18 cellular contexts compared by ENCODE assay signal in genomic region chr13:104532131-104532530, GRCh38.
DNase-seq lines count a peak whose midpoint lies in the region; ATAC-seq, FAIRE-seq and TF ChIP-seq lines count a peak whose summit lies in the region.
"Had no signal": no experiment of that assay in that cellular context is flagged by ENCODE, and none has a peak within 500 bp of the region (broad histone marks: within the 10 kb centered on the region; RNA-seq: fewer than 3 reads in every experiment).

No MANE protein-coding gene starts in this region.

- H3K27ac Mint-ChIP-seq in GM23338 (peak overlapping the region; percentile 75; the same call in 1 of the 2 replicates), neural progenitor cell (peak overlapping the region; percentile 8)
- no peak overlapping the region for H3K27ac Mint-ChIP-seq in activated CD4-positive, alpha-beta T cell treated with anti-CD3 and anti-CD28 coated beads, Interleukin-2, amount 10 ng/mL, durations not matched to agents 24 days and 14 days
- H3K27ac Mint-ChIP-seq: B cell; CD4-positive, CD25-positive, alpha-beta regulatory T cell; CD8-positive, alpha-beta T cell had no signal

- H3K4me2 ChIP-seq in GM23338: no peak overlapping the region
- no peak overlapping the region for H3K4me2 ChIP-seq in K562 (ENCODE audit: insufficient read depth, low read length)
- no peak overlapping the region for H3K4me2 ChIP-seq in neural progenitor cell
- H3K4me2 ChIP-seq: BLaER1 had no signal

- H3K9me3 Mint-ChIP-seq in GM23338 (peaks cover 4% of the 10 kb centered on the region; the same call in 2 of the 3 replicates), neural progenitor cell (no peaks in the 10 kb centered on the region)
- no peaks in the 10 kb centered on the region for H3K9me3 Mint-ChIP-seq in activated CD4-positive, alpha-beta T cell treated with anti-CD3 and anti-CD28 coated beads, Interleukin-2, amount 10 ng/mL, durations not matched to agents 24 days and 14 days
- H3K9me3 Mint-ChIP-seq: CD8-positive, alpha-beta T cell; H9 had no signal

- H3K9me2 ChIP-seq in GM23338 (ENCODE audit: insufficient read depth): no peaks in the 10 kb centered on the region

- intact Hi-C loops in K562 (cut with micrococcal nuclease): no loop called here
- intact Hi-C loops in activated CD4-positive, alpha-beta T cell treated with anti-CD3 and anti-CD28 coated beads, Interleukin-2, amount 10 ng/mL, durations not matched to agents 24 days and 14 days (cut with micrococcal nuclease): no loop called here

- no peak for TF ChIP-seq RAD21 in K562 (CRISPR knock-in tag; conservative IDR thresholded peaks at IDR 0.05 in 1 of 2, IDR thresholded peaks at IDR 0.05 in 1 of 2)

- in situ Hi-C loops in K562 (cut with MboI): no loop called here

- H3K4me1 ChIP-seq in GM23338 (ENCODE audit: insufficient read depth) (peaks cover 33% of the 10 kb centered on the region), K562 (replicated peaks in 1 of 2; ENCODE audit: control insufficient read depth in 2 of 2, insufficient read depth in 2 of 2, low read length in 2 of 2) (no peaks in the 10 kb centered on the region), neural progenitor cell (peaks cover 8% of the 10 kb centered on the region)
- H3K4me1 ChIP-seq: BLaER1, Caco-2 had no signal

- no peak for TF ChIP-seq POLR2A in K562 (conservative IDR thresholded peaks at IDR 0.05)

- no peaks in the 10 kb centered on the region for H3K27me3 Mint-ChIP-seq in GM23338 (ENCODE audit: insufficient read depth, low read depth, poor library complexity)
- H3K27me3 Mint-ChIP-seq in neural progenitor cell (ENCODE audit: insufficient read depth, low read depth): no peaks in the 10 kb centered on the region
- H3K27me3 Mint-ChIP-seq in activated CD4-positive, alpha-beta T cell treated with anti-CD3 and anti-CD28 coated beads, Interleukin-2, amount 10 ng/mL, durations not matched to agents 24 days and 14 days: no peaks in the 10 kb centered on the region
- H3K27me3 Mint-ChIP-seq: B cell; CD4-positive, CD25-positive, alpha-beta regulatory T cell had no signal

- H3K4me3 Mint-ChIP-seq in GM23338: no peak overlapping the region
- no peak overlapping the region for H3K4me3 Mint-ChIP-seq in neural progenitor cell
- no peak overlapping the region for H3K4me3 Mint-ChIP-seq in activated CD4-positive, alpha-beta T cell treated with anti-CD3 and anti-CD28 coated beads, Interleukin-2, amount 10 ng/mL, durations not matched to agents 24 days and 14 days
- H3K4me3 Mint-ChIP-seq: B cell; CD4-positive, CD25-positive, alpha-beta regulatory T cell; CD8-positive, alpha-beta T cell; H9 had no signal

- FAIRE-seq in K562 (lab: Jason Lieb, UNC): no peak
- FAIRE-seq: G401.6, GM12892 had no signal

- no TSS peak for BruUV-seq in K562 (replicated peaks; lab: Mats Ljungman, UMichigan)

- TF ChIP-seq EP300 in K562 (IDR thresholded peaks at IDR 0.05; ENCODE audit: low read length): no peak

- H3K4me3 ChIP-seq in GM23338 (no peak overlapping the region), K562 (no peak overlapping the region), neural progenitor cell (no peak overlapping the region)
- H3K4me3 ChIP-seq: BLaER1 had no signal

- no peaks in the 10 kb centered on the region for H3K9me1 ChIP-seq in K562 (ENCODE audit: control insufficient read depth, insufficient read depth, low read length)

- no peak overlapping the region for H3K9ac ChIP-seq in K562 (ENCODE audit: insufficient read depth in 1 of 2, low read depth in 2 of 2, low read length in 2 of 2)
- H3K9ac ChIP-seq in neural progenitor cell: no peak overlapping the region
- H3K9ac ChIP-seq: BLaER1 had no signal

- CTCF ChIA-PET in K562 (lab: Yijun Ruan, JAX; ENCODE audit: low intra/inter-chr PET ratio): no interaction called here

- no peak for TF ChIP-seq CTCF in GM23338 (conservative IDR thresholded peaks at IDR 0.05; ENCODE audit: low read depth in 2 of 2)
- TF ChIP-seq CTCF in K562 (IDR thresholded peaks at IDR 0.05 in 2 of 3, conservative IDR thresholded peaks at IDR 0.05 in 1 of 3; ENCODE audit: insufficient read depth in 2 of 3, low read depth in 1 of 3, low read length in 3 of 3): no peak
- no peak for TF ChIP-seq CTCF in neural progenitor cell (IDR thresholded peaks at IDR 0.05)

- ATAC-seq in GM23338 (no peak), K562 (no peak), HG02759 (IDR thresholded peaks at IDR 0.05; ENCODE audit: unreplicated experiment) (no peak), HG03039 (IDR thresholded peaks at IDR 0.05; ENCODE audit: unreplicated experiment) (no peak)
- ATAC-seq: CD8-positive, alpha-beta T cell; HCT116 had no signal

- H2AFZ ChIP-seq in GM23338 (no peak overlapping the region), K562 (ENCODE audit: low read depth, low read length) (no peak overlapping the region), neural progenitor cell (replicated peaks) (no peak overlapping the region)

- H3K4me1 Mint-ChIP-seq in GM23338 (peaks cover 33% of the 10 kb centered on the region), neural progenitor cell (peaks cover 42% of the 10 kb centered on the region)
- H3K4me1 Mint-ChIP-seq in activated CD4-positive, alpha-beta T cell treated with anti-CD3 and anti-CD28 coated beads, Interleukin-2, amount 10 ng/mL, durations not matched to agents 24 days and 14 days: no peaks in the 10 kb centered on the region
- H3K4me1 Mint-ChIP-seq: B cell had no signal

- DNase-seq in GM23338 (ENCODE audit: low spot score) (no peak), K562 (ENCODE audit: extremely low read depth in 1 of 4, low spot score in 3 of 4) (no peak), neural progenitor cell (ENCODE audit: low spot score) (no peak)
- DNase-seq in activated CD4-positive, alpha-beta T cell treated with anti-CD3 and anti-CD28 coated beads, Interleukin-2, amount 10 ng/mL, durations not matched to agents 24 days and 14 days: no peak
- DNase-seq: Caco-2; CD4-positive, CD25-positive, alpha-beta regulatory T cell; CD8-positive, alpha-beta T cell; DMS153; DND-41; H9 had no signal

- POLR2A ChIA-PET in K562 (lab: Yijun Ruan, JAX): no interaction called here

- H3K27me3 ChIP-seq in GM23338 (ENCODE audit: insufficient read depth) (no peaks in the 10 kb centered on the region), K562 (ENCODE audit: control insufficient read depth in 2 of 2, insufficient read depth in 2 of 2, low read length in 2 of 2) (no peaks in the 10 kb centered on the region), neural progenitor cell (no peaks in the 10 kb centered on the region)
- H3K27me3 ChIP-seq: BLaER1 had no signal

- peaks cover 4% of the 10 kb centered on the region; the same call in 1 of the 3 replicates for H3K36me3 Mint-ChIP-seq in GM23338 (ENCODE audit: low read depth)
- no peaks in the 10 kb centered on the region for H3K36me3 Mint-ChIP-seq in neural progenitor cell
- H3K36me3 Mint-ChIP-seq in activated CD4-positive, alpha-beta T cell treated with anti-CD3 and anti-CD28 coated beads, Interleukin-2, amount 10 ng/mL, durations not matched to agents 24 days and 14 days (ENCODE audit: low read depth): no peaks in the 10 kb centered on the region
- H3K36me3 Mint-ChIP-seq: CD4-positive, CD25-positive, alpha-beta regulatory T cell; CD8-positive, alpha-beta T cell had no signal

- no peak overlapping the region for H3K27ac ChIP-seq in GM23338 (ENCODE audit: low read depth)
- H3K27ac ChIP-seq in K562 (ENCODE audit: extremely low read depth, low read depth, low read length): no peak overlapping the region
- H3K27ac ChIP-seq in neural progenitor cell: no peak overlapping the region
- H3K27ac ChIP-seq: BLaER1, C4-2B had no signal

- H3K9me3 ChIP-seq in K562 (replicated peaks; ENCODE audit: control insufficient read depth, insufficient read depth, low read depth, low read length) (no peaks in the 10 kb centered on the region), neural progenitor cell (ENCODE audit: low read depth) (no peaks in the 10 kb centered on the region)
- H3K9me3 ChIP-seq: BLaER1, Caco-2 had no signal

- no peaks in the 10 kb centered on the region for H4K20me1 ChIP-seq in GM23338 (replicated peaks; ENCODE audit: insufficient read depth)
- no peaks in the 10 kb centered on the region for H4K20me1 ChIP-seq in K562 (replicated peaks; ENCODE audit: control insufficient read depth, insufficient read depth, low read length)
- no peaks in the 10 kb centered on the region for H4K20me1 ChIP-seq in neural progenitor cell (ENCODE audit: low read depth)
- H4K20me1 ChIP-seq: BLaER1 had no signal

- H3K36me3 ChIP-seq in GM23338 (ENCODE audit: insufficient read depth) (no peaks in the 10 kb centered on the region), K562 (ENCODE audit: control insufficient read depth, insufficient read depth, low read length) (no peaks in the 10 kb centered on the region), neural progenitor cell (no peaks in the 10 kb centered on the region)
- H3K36me3 ChIP-seq: BLaER1 had no signal

- H3F3A ChIP-seq in GM23338 (replicated peaks; ENCODE audit: low read depth): no peaks in the 10 kb centered on the region
- H3F3A ChIP-seq in neural progenitor cell (ENCODE audit: low read depth): no peaks in the 10 kb centered on the region

- H3K79me2 ChIP-seq in GM23338 (replicated peaks; ENCODE audit: insufficient read depth) (no peaks in the 10 kb centered on the region), K562 (ENCODE audit: control insufficient read depth, insufficient read depth, low read length) (no peaks in the 10 kb centered on the region), neural progenitor cell (ENCODE audit: low read depth) (no peaks in the 10 kb centered on the region)

TF ChIP-seq in GM23338, 12 proteins besides CTCF, POLR2A, EP300 and RAD21 (continues in another document):
- TF ChIP-seq POLR2AphosphoS5 (IDR thresholded peaks at IDR 0.05; ENCODE audit: low read depth) (no peak), STAT1 (IDR thresholded peaks at IDR 0.05; ENCODE audit: unreplicated experiment) (no peak), JUNB (IDR thresholded peaks at IDR 0.05; ENCODE audit: unreplicated experiment) (no peak), ZNF114 (CRISPR knock-in tag; IDR thresholded peaks at IDR 0.05) (no peak)

TF ChIP-seq in K562, 482 proteins besides CTCF, POLR2A, EP300 and RAD21:
- TF ChIP-seq MAFF (IDR thresholded peaks at IDR 0.05; ENCODE audit: low read length) (0 out of 2 replicates have a peak, but pooled peaks have one; percentile 16), ZNF316 (IDR thresholded peaks at IDR 0.05) (peak; percentile 54), ATF2 (CRISPR knock-in tag; IDR thresholded peaks at IDR 0.05) (no peak), YBX1 (IDR thresholded peaks at IDR 0.05) (no peak), MAFG (tag; conservative IDR thresholded peaks at IDR 0.05) (0 out of 2 replicates have a peak, but pooled peaks have one; percentile 6)
TF ChIP-seq in K562: peak in this region for 3.
